Comparison of ENCODE assay signal across 15 cellular contexts in the genomic region with DNA sequence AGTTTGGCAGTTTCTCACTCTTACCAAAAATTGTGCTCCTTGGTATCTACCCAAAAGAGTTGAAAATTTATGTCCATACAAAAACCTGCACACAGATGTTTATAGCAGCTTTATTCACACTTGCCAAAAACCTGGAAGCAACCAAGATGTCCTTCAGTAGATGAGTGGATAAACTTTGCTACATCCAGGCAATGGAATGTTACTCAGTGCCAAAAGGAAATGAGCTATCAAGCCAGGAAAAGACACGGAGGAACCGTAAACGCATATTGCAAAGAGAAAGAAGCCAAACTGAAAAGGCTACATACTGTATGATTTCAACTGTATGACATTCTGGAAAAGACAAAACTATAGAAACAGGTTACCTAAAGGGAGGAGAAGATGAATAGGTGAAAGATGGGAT. TPM values are rescaled to one million over a fixed set of nuclear protein-coding genes. Genes with fewer than 3 reads are reported as not detected.
"Had no signal": no experiment of that assay in that cellular context is flagged by ENCODE, and none has a peak within 500 bp of the region (broad histone marks: within the 10 kb centered on the region; RNA-seq: fewer than 3 reads in every experiment).

No MANE protein-coding gene starts in this region.

- H3K27ac ChIP-seq: dorsolateral prefrontal cortex, right lobe of liver, thoracic aorta had no signal

- H3K9me3 ChIP-seq: right lobe of liver, SK-N-SH, thoracic aorta had no signal

- H3K9ac ChIP-seq: SK-N-SH had no signal

- H3K4me3 ChIP-seq: dorsolateral prefrontal cortex, right lobe of liver, smooth muscle cell, thoracic aorta had no signal

- ATAC-seq: left ventricle myocardium superior had no signal

- FAIRE-seq: bronchial epithelial cell had no signal

- H3K4me2 ChIP-seq: SK-N-SH, smooth muscle cell had no signal

- DNase-seq: activated CD4-positive, alpha-beta T cell treated with anti-CD3 and anti-CD28 coated beads for 4 hours; activated naive CD4-positive, alpha-beta T cell; activated naive CD8-positive, alpha-beta T cell treated with anti-CD3 and anti-CD28 coated beads, Interleukin-2, amount 10 ng/mL, durations not matched to agents 7 days and 5 days; aorta; dorsolateral prefrontal cortex; endodermal cell; glutamatergic neuron; left ventricle myocardium superior; nucleus accumbens; right lobe of liver; SK-N-SH had no signal

- H3K9me2 ChIP-seq: SK-N-SH had no signal

- H3K36me3 ChIP-seq: right lobe of liver, thoracic aorta had no signal

- H3K27me3 ChIP-seq: dorsolateral prefrontal cortex, right lobe of liver had no signal

- H3K4me1 ChIP-seq: right lobe of liver had no signal

RNA-seq across cellular contexts. Expression of a gene that starts 36.1 kb away (rescaled TPM):
- total RNA-seq: bronchial epithelial cell, fibroblast of villous mesenchyme, smooth muscle cell had no signal
- polyA plus RNA-seq: SK-N-SH had no signal
